20 cellular contexts compared by ENCODE assay signal in genomic region chr19:50481351-50482149, GRCh38. TPM values are rescaled to one million over a fixed set of nuclear protein-coding genes. Genes with fewer than 3 reads are reported as not detected.
DNase-seq lines count a peak whose midpoint lies in the region; ATAC-seq and TF ChIP-seq lines count a peak whose summit lies in the region.
"Had no signal": no experiment of that assay in that cellular context is flagged by ENCODE, and none has a peak within 500 bp of the region (broad histone marks: within the 10 kb centered on the region; RNA-seq: fewer than 3 reads in every experiment).

No MANE protein-coding gene starts in this region.

- peaks cover 0 to 73% (median 0%) of the 10 kb centered on the region in 3 experiments for H3K36me3 ChIP-seq in naive thymus-derived CD4-positive, alpha-beta T cell (ENCODE audit: control insufficient read depth in 2 of 3, insufficient read depth in 3 of 3, low read length in 3 of 3)

- ATAC-seq in CD4-positive, alpha-beta T cell (ENCODE audit: poor library complexity), result no peak
- ATAC-seq in central memory CD8-positive, alpha-beta T cell (replicated peaks; ENCODE audit: extremely low read depth, poor library complexity, severe bottlenecking), result no peak
- ATAC-seq in naive thymus-derived CD4-positive, alpha-beta T cell, result no peak
- ATAC-seq in stimulated activated memory B cell treated with anti-CD40 and anti-IgM and Interleukin-4, amounts not matched to agents 10 μg/mL and 1 μg/mL and 100 μg/mL, for 72 hours, result peak; percentile 53
- ATAC-seq in activated CD8-positive, alpha-beta memory T cell treated with anti-CD3 and anti-CD28 coated beads, Interleukin-2, amount 10 ng/mL, durations not matched to agents 7 days and 5 days, result no peak
- no peak for ATAC-seq in HG03097 (IDR thresholded peaks at IDR 0.05; ENCODE audit: low FRiP score, unreplicated experiment)
- ATAC-seq: HepG2 had no signal

- H3K4me1 ChIP-seq in naive thymus-derived CD4-positive, alpha-beta T cell (ENCODE audit: control insufficient read depth in 2 of 2, insufficient read depth in 2 of 2, low read length in 2 of 2), result peaks cover 14 to 19% of the 10 kb centered on the region in 2 donors

- no peaks in the 10 kb centered on the region for H3K27me3 Mint-ChIP-seq in CD4-positive, alpha-beta T cell
- H3K27me3 Mint-ChIP-seq in central memory CD8-positive, alpha-beta T cell, result no peaks in the 10 kb centered on the region
- no peaks in the 10 kb centered on the region for H3K27me3 Mint-ChIP-seq in naive thymus-derived CD4-positive, alpha-beta T cell
- no peaks in the 10 kb centered on the region for H3K27me3 Mint-ChIP-seq in stimulated activated memory B cell treated with anti-CD40 and anti-IgM and Interleukin-4, amounts not matched to agents 10 μg/mL and 1 μg/mL and 100 μg/mL, for 72 hours
- H3K27me3 Mint-ChIP-seq in activated CD8-positive, alpha-beta memory T cell treated with anti-CD3 and anti-CD28 coated beads, Interleukin-2, amount 10 ng/mL, durations not matched to agents 7 days and 5 days, result no peaks in the 10 kb centered on the region

- POLR2A ChIA-PET in CD4-positive, alpha-beta T cell (lab: Charles Lee), result no interaction called here
- POLR2A ChIA-PET in naive thymus-derived CD4-positive, alpha-beta T cell (lab: Charles Lee), result no interaction called here

- no peak overlapping the region for H3K27ac ChIP-seq in CD4-positive, alpha-beta T cell (ENCODE audit: low read depth, low read length)
- peak overlapping the region; percentile 15 for H3K27ac ChIP-seq in naive thymus-derived CD4-positive, alpha-beta T cell (ENCODE audit: low read depth, low read length)

- in situ Hi-C loops in ACHN (cut with HindIII; ENCODE audit: low pct_ligation_motif_present, low pct_unique_long_range_greater_than_20kb, low sequenced_read_pairs), result no loop called here

- H3K27me3 ChIP-seq in CD4-positive, alpha-beta T cell (ENCODE audit: control insufficient read depth, insufficient read depth, low read length), result no peaks in the 10 kb centered on the region
- no peaks in the 10 kb centered on the region for H3K27me3 ChIP-seq in naive thymus-derived CD4-positive, alpha-beta T cell (ENCODE audit: control insufficient read depth in 2 of 2, insufficient read depth in 2 of 2, low read length in 2 of 2)

- H3K4me3 Mint-ChIP-seq in CD4-positive, alpha-beta T cell, result peak overlapping the region; percentile 31
- H3K4me3 Mint-ChIP-seq in central memory CD8-positive, alpha-beta T cell, result no peak overlapping the region
- H3K4me3 Mint-ChIP-seq in naive thymus-derived CD4-positive, alpha-beta T cell, result no peak overlapping the region
- H3K4me3 Mint-ChIP-seq in stimulated activated memory B cell treated with anti-CD40 and anti-IgM and Interleukin-4, amounts not matched to agents 10 μg/mL and 1 μg/mL and 100 μg/mL, for 72 hours, result no peak overlapping the region
- H3K4me3 Mint-ChIP-seq in activated CD8-positive, alpha-beta memory T cell treated with anti-CD3 and anti-CD28 coated beads, Interleukin-2, amount 10 ng/mL, durations not matched to agents 7 days and 5 days, result no peak overlapping the region
- H3K4me3 Mint-ChIP-seq: CD14-positive monocyte, HFFc6 had no signal

- intact Hi-C loops in CD4-positive, alpha-beta T cell (cut with DNase I, micrococcal nuclease), result no loop called here
- intact Hi-C loops in naive thymus-derived CD4-positive, alpha-beta T cell (cut with micrococcal nuclease), result no loop called here

- no peak for DNase-seq in CD4-positive, alpha-beta T cell
- DNase-seq in central memory CD8-positive, alpha-beta T cell (ENCODE audit: low spot score in 2 of 2), result no peak
- no peak for DNase-seq in naive thymus-derived CD4-positive, alpha-beta T cell
- no peak for DNase-seq in activated CD8-positive, alpha-beta memory T cell treated with anti-CD3 and anti-CD28 coated beads, Interleukin-2, amount 10 ng/mL, durations not matched to agents 7 days and 5 days
- DNase-seq in ACHN, result no peak
- DNase-seq: DMS79 treated with DMSO at 0.1 percent for 48 hours, H7, HFFc6, KG1, MV-4-11, NCI-H187, NCI-H2107, NCI-H2227 treated with DMSO at 0.1 percent for 48 hours, NCI-H510A treated with DMSO at 0.1 percent for 48 hours, NCI-H774, RPMI8226 had no signal

- H3K27ac Mint-ChIP-seq in CD4-positive, alpha-beta T cell, result no peak overlapping the region
- H3K27ac Mint-ChIP-seq in central memory CD8-positive, alpha-beta T cell (ENCODE audit: low read depth), result peak overlapping the region; percentile 89
- H3K27ac Mint-ChIP-seq in naive thymus-derived CD4-positive, alpha-beta T cell, result peak overlapping the region in 2 of 9 donors; percentile 42 to 48
- H3K27ac Mint-ChIP-seq in stimulated activated memory B cell treated with anti-CD40 and anti-IgM and Interleukin-4, amounts not matched to agents 10 μg/mL and 1 μg/mL and 100 μg/mL, for 72 hours, result no peak overlapping the region
- no peak overlapping the region for H3K27ac Mint-ChIP-seq in activated CD8-positive, alpha-beta memory T cell treated with anti-CD3 and anti-CD28 coated beads, Interleukin-2, amount 10 ng/mL, durations not matched to agents 7 days and 5 days
- H3K27ac Mint-ChIP-seq: HFFc6 had no signal

- no peak overlapping the region for H3K4me3 ChIP-seq in naive thymus-derived CD4-positive, alpha-beta T cell (ENCODE audit: low read length)

- CTCF ChIA-PET in CD4-positive, alpha-beta T cell (lab: Charles Lee), result no interaction called here
- CTCF ChIA-PET in naive thymus-derived CD4-positive, alpha-beta T cell (lab: Charles Lee), result no interaction called here
- CTCF ChIA-PET in activated CD8-positive, alpha-beta memory T cell treated with anti-CD3 and anti-CD28 coated beads, Interleukin-2, amount 10 ng/mL, durations not matched to agents 7 days and 5 days (lab: Charles Lee), result no interaction called here

- TF ChIP-seq CTCF in CD4-positive, alpha-beta T cell (IDR thresholded peaks at IDR 0.05), result no peak

- peaks cover 15% of the 10 kb centered on the region for H3K4me1 Mint-ChIP-seq in CD4-positive, alpha-beta T cell (ENCODE audit: low read depth)
- peaks cover 33% of the 10 kb centered on the region for H3K4me1 Mint-ChIP-seq in central memory CD8-positive, alpha-beta T cell
- peaks cover 16 to 34% (median 23%) of the 10 kb centered on the region in 7 donors for H3K4me1 Mint-ChIP-seq in naive thymus-derived CD4-positive, alpha-beta T cell
- H3K4me1 Mint-ChIP-seq in stimulated activated memory B cell treated with anti-CD40 and anti-IgM and Interleukin-4, amounts not matched to agents 10 μg/mL and 1 μg/mL and 100 μg/mL, for 72 hours, result peaks cover 27% of the 10 kb centered on the region
- H3K4me1 Mint-ChIP-seq in activated CD8-positive, alpha-beta memory T cell treated with anti-CD3 and anti-CD28 coated beads, Interleukin-2, amount 10 ng/mL, durations not matched to agents 7 days and 5 days, result peaks cover 14% of the 10 kb centered on the region

- no peaks in the 10 kb centered on the region for H3K9me3 Mint-ChIP-seq in CD4-positive, alpha-beta T cell
- no peaks in the 10 kb centered on the region for H3K9me3 Mint-ChIP-seq in central memory CD8-positive, alpha-beta T cell
- H3K9me3 Mint-ChIP-seq in naive thymus-derived CD4-positive, alpha-beta T cell, result peaks cover 0 to 7% (median 0%) of the 10 kb centered on the region in 11 donors
- no peaks in the 10 kb centered on the region for H3K9me3 Mint-ChIP-seq in stimulated activated memory B cell treated with anti-CD40 and anti-IgM and Interleukin-4, amounts not matched to agents 10 μg/mL and 1 μg/mL and 100 μg/mL, for 72 hours
- H3K9me3 Mint-ChIP-seq in activated CD8-positive, alpha-beta memory T cell treated with anti-CD3 and anti-CD28 coated beads, Interleukin-2, amount 10 ng/mL, durations not matched to agents 7 days and 5 days (ENCODE audit: low read depth), result no peaks in the 10 kb centered on the region

- H3K9me3 ChIP-seq in CD4-positive, alpha-beta T cell (ENCODE audit: control insufficient read depth, low read length), result no peaks in the 10 kb centered on the region
- H3K9me3 ChIP-seq in naive thymus-derived CD4-positive, alpha-beta T cell (ENCODE audit: control insufficient read depth in 2 of 3, low read length in 3 of 3), result no peaks in the 10 kb centered on the region

- peaks cover 70% of the 10 kb centered on the region for H3K36me3 Mint-ChIP-seq in CD4-positive, alpha-beta T cell (ENCODE audit: low read depth)
- H3K36me3 Mint-ChIP-seq in central memory CD8-positive, alpha-beta T cell (ENCODE audit: insufficient read depth), result peaks cover 25% of the 10 kb centered on the region
- H3K36me3 Mint-ChIP-seq in naive thymus-derived CD4-positive, alpha-beta T cell, result peaks cover 8 to 32% (median 13%) of the 10 kb centered on the region in 5 donors
- H3K36me3 Mint-ChIP-seq in stimulated activated memory B cell treated with anti-CD40 and anti-IgM and Interleukin-4, amounts not matched to agents 10 μg/mL and 1 μg/mL and 100 μg/mL, for 72 hours, result peaks cover 67% of the 10 kb centered on the region
- peaks cover 28% of the 10 kb centered on the region for H3K36me3 Mint-ChIP-seq in activated CD8-positive, alpha-beta memory T cell treated with anti-CD3 and anti-CD28 coated beads, Interleukin-2, amount 10 ng/mL, durations not matched to agents 7 days and 5 days

RNA-seq across cellular contexts. Expression of gene GARIN5A, which starts 4.9 kb away (rescaled TPM):
- total RNA-seq in CD4-positive, alpha-beta T cell, result under 1 TPM in 1 of 2 experiments, not detected in 1; 0.50 TPM
- under 1 TPM in 4 of 5 experiments, not detected in 1; 0.59 to 0.93 (median 0.68) TPM for total RNA-seq in naive thymus-derived CD4-positive, alpha-beta T cell
- 1 to 10 TPM in 1 of 2 donors, under 1 TPM in 1; 0.77 to 3.1 TPM for polyA plus RNA-seq in naive thymus-derived CD4-positive, alpha-beta T cell
- not detected for total RNA-seq in activated CD8-positive, alpha-beta memory T cell treated with anti-CD3 and anti-CD28 coated beads, Interleukin-2, amount 10 ng/mL, durations not matched to agents 7 days and 5 days
- total RNA-seq: HepG2 had no signal
- polyA plus RNA-seq: HepG2 had no signal

RNA-seq across cellular contexts. Expression of gene EMC10, which starts 5.2 kb away (rescaled TPM):
- total RNA-seq in CD4-positive, alpha-beta T cell, result 10 to 100 TPM; 80.0 to 80.3 TPM
- 10 to 100 TPM; 75.5 to 95.2 (median 88.1) TPM for total RNA-seq in naive thymus-derived CD4-positive, alpha-beta T cell
- 10 to 100 TPM in 1 of 2 donors, 1 to 10 TPM in 1; 8.7 to 11.0 TPM for polyA plus RNA-seq in naive thymus-derived CD4-positive, alpha-beta T cell
- total RNA-seq in activated CD8-positive, alpha-beta memory T cell treated with anti-CD3 and anti-CD28 coated beads, Interleukin-2, amount 10 ng/mL, durations not matched to agents 7 days and 5 days, result 10 to 100 TPM; 47.8 to 57.2 TPM
- total RNA-seq: HepG2 had no signal
- polyA plus RNA-seq: HepG2 had no signal

RNA-seq across cellular contexts. Expression of gene JOSD2, which starts 29.4 kb away (rescaled TPM):
- 10 to 100 TPM; 11.7 to 11.9 TPM for total RNA-seq in CD4-positive, alpha-beta T cell
- 10 to 100 TPM; 13.0 to 45.9 (median 22.7) TPM for total RNA-seq in naive thymus-derived CD4-positive, alpha-beta T cell
- 10 to 100 TPM; 17.8 to 18.8 TPM for polyA plus RNA-seq in naive thymus-derived CD4-positive, alpha-beta T cell
- 10 to 100 TPM; 40.2 to 41.7 TPM for total RNA-seq in activated CD8-positive, alpha-beta memory T cell treated with anti-CD3 and anti-CD28 coated beads, Interleukin-2, amount 10 ng/mL, durations not matched to agents 7 days and 5 days

RNA-seq across cellular contexts. Expression of gene ASPDH, which starts 32.2 kb away (rescaled TPM):
- total RNA-seq in CD4-positive, alpha-beta T cell, result not detected
- total RNA-seq in naive thymus-derived CD4-positive, alpha-beta T cell, result not detected
- polyA plus RNA-seq in naive thymus-derived CD4-positive, alpha-beta T cell, result not detected
- not detected for total RNA-seq in activated CD8-positive, alpha-beta memory T cell treated with anti-CD3 and anti-CD28 coated beads, Interleukin-2, amount 10 ng/mL, durations not matched to agents 7 days and 5 days
- total RNA-seq: H7, HFFc6 had no signal
- polyA plus RNA-seq: CD14-positive monocyte had no signal

RNA-seq across cellular contexts. Expression of gene MYBPC2, which starts 48.9 kb away (rescaled TPM):
- under 1 TPM in 1 of 2 experiments, not detected in 1; 0.08 TPM for total RNA-seq in CD4-positive, alpha-beta T cell
- under 1 TPM in 2 of 5 experiments, not detected in 3; 0.39 to 0.92 TPM for total RNA-seq in naive thymus-derived CD4-positive, alpha-beta T cell
- not detected for polyA plus RNA-seq in naive thymus-derived CD4-positive, alpha-beta T cell
- total RNA-seq in activated CD8-positive, alpha-beta memory T cell treated with anti-CD3 and anti-CD28 coated beads, Interleukin-2, amount 10 ng/mL, durations not matched to agents 7 days and 5 days, result not detected
- total RNA-seq: HepG2, HFFc6 had no signal
- polyA plus RNA-seq: CD14-positive monocyte, HepG2 had no signal
